ENCODE assay signal across 30 cellular contexts in genomic region chr2:223020971-223021675, GRCh38. TPM values are rescaled to one million over a fixed set of nuclear protein-coding genes. Genes with fewer than 3 reads are reported as not detected.
"Had no signal": no experiment of that assay in that cellular context is flagged by ENCODE, and none has a peak within 500 bp of the region (broad histone marks: within the 10 kb centered on the region; RNA-seq: fewer than 3 reads in every experiment).

No MANE protein-coding gene starts in this region.

- H3K36me3 ChIP-seq: adrenal gland, cardiac muscle cell, colonic mucosa, gastrocnemius medialis, ovary, prostate gland, sigmoid colon, stomach, tibial artery had no signal

- H3K27me3 ChIP-seq: adrenal gland, cardiac muscle cell, colonic mucosa, gastrocnemius medialis, ovary, sigmoid colon, stomach, tibial artery had no signal

- H3K4me3 ChIP-seq: adrenal gland, cardiac muscle cell, colonic mucosa, gastrocnemius medialis, ovary, prostate gland, sigmoid colon, stomach, tibial artery had no signal

- ATAC-seq: activated CD4-positive, CD25-positive, alpha-beta regulatory T cell treated with anti-CD3 and anti-CD28 coated beads, Interleukin-2, amount 50 U/mL, for 24 hours; gastrocnemius medialis; left cardiac atrium; left ventricle myocardium superior; stimulated activated naive B cell treated with anti-CD40 and anti-IgM and Interleukin-4, amounts not matched to agents 10 μg/mL and 1 μg/mL and 100 μg/mL, for 72 hours had no signal

- H3K9me3 ChIP-seq: adrenal gland, colonic mucosa, gastrocnemius medialis, prostate gland, sigmoid colon, stomach, tibial artery had no signal

- H3K4me1 ChIP-seq: adrenal gland, colonic mucosa, gastrocnemius medialis, prostate gland, sigmoid colon had no signal

- H3K27ac ChIP-seq: adrenal gland, cardiac muscle cell, colonic mucosa, epithelial cell of prostate, gastrocnemius medialis, ovary, prostate gland, sigmoid colon, stomach, tibial artery, VCaP had no signal

- DNase-seq: activated CD4-positive, alpha-beta T cell treated with anti-CD3 and anti-CD28 coated beads for 48 hours; activated CD4-positive, alpha-beta T cell treated with anti-CD3 and anti-CD28 coated beads, Interleukin-2, amount 50 U/mL, for 48 hours; activated CD8-positive, alpha-beta memory T cell treated with anti-CD3 and anti-CD28 coated beads for 24 hours; activated effector memory CD4-positive, alpha-beta T cell treated with Interleukin-2 at 50 U/mL for 16 hours; activated naive CD4-positive, alpha-beta T cell treated with Interleukin-2 at 50 U/mL for 16 hours; activated naive CD8-positive, alpha-beta T cell treated with anti-CD3 and anti-CD28 coated beads for 36 hours; adrenal gland; aorta; cerebellar nuclear complex; colonic mucosa; effector CD8-positive, alpha-beta T cell; gastrocnemius medialis; glutamatergic neuron; left cardiac atrium; left ventricle myocardium superior; ovary; retina; sigmoid colon; small intestine; stimulated activated CD4-positive, alpha-beta T cell treated with anti-CD3 and anti-CD28 coated beads, Interleukin-2, amount 100 ng/mL, for 24 hours; stimulated activated naive B cell treated with anti-CD40 and anti-IgM and Interleukin-4, amounts not matched to agents 10 μg/mL and 1 μg/mL and 100 μg/mL, for 72 hours; stomach; T-helper 9 cell; tibial artery had no signal

RNA-seq across cellular contexts. Expression of gene KCNE4, which starts 30.9 kb away (rescaled TPM):
- total RNA-seq: activated naive CD8-positive, alpha-beta T cell treated with anti-CD3 and anti-CD28 coated beads for 36 hours; dermis microvascular lymphatic vessel endothelial cell had no signal
